Comparison of ENCODE assay signal across 22 cellular contexts in the genomic region with DNA sequence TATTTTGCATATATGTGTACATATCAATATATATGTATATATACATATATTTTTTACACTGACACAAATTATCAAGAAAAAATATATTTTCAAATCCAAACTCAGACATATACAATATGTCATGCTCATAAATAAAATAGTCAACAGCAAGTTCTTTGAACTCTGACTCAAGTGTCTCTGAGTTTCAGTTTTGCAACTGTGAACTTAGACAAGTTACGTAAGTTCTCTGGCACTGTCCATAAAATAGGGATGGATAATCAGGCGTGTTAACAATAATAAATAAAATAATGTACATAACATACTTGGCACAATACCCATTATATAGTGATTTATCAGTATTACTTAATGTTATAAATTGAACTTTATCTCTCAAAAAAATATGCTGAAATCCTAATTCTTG.
"Had no signal": no experiment of that assay in that cellular context is flagged by ENCODE, and none has a peak within 500 bp of the region (broad histone marks: within the 10 kb centered on the region; RNA-seq: fewer than 3 reads in every experiment).

No MANE protein-coding gene starts in this region.

- H3K36me3 ChIP-seq: ovary, prostate gland had no signal

- H3K27me3 ChIP-seq: neutrophil, ovary, right atrium auricular region, tibial nerve had no signal

- H3K4me1 ChIP-seq: left ventricle myocardium inferior, prostate gland, right atrium auricular region, tibial nerve had no signal

- H3K4me3 ChIP-seq: left ventricle myocardium inferior, ovary, prostate gland, right atrium auricular region, skin epidermis, tibial nerve had no signal

- H3K27ac ChIP-seq: left ventricle myocardium inferior, neutrophil, ovary, prostate gland, right atrium auricular region, skin epidermis, tibial nerve, VCaP had no signal

- DNase-seq: activated CD4-positive, alpha-beta T cell treated with anti-CD3 and anti-CD28 coated beads, Interleukin-2, amount 10 ng/mL, durations not matched to agents 7 days and 5 days; activated CD4-positive, CD25-positive, alpha-beta regulatory T cell treated with anti-CD3 and anti-CD28 coated beads, Interleukin-2, amount 50 U/mL, for 72 hours; activated CD8-positive, alpha-beta T cell treated with anti-CD3 and anti-CD28 coated beads, Interleukin-2, amount 10 ng/mL, durations not matched to agents 7 days and 5 days; activated gamma-delta T cell; activated naive CD4-positive, alpha-beta T cell treated with anti-CD3 and anti-CD28 coated beads, Interleukin-2, amount 50 U/mL, for 16 hours; activated naive CD8-positive, alpha-beta T cell treated with anti-CD3 and anti-CD28 coated beads, Interleukin-2, amount 50 U/mL, for 24 hours; anterior cingulate cortex; caudate nucleus; dermis blood vessel endothelial cell; effector CD8-positive, alpha-beta T cell; kidney glomerular epithelial cell; left ventricle myocardium inferior; ovary; stimulated activated CD4-positive, alpha-beta T cell treated with anti-CD3 and anti-CD28 coated beads, Interleukin-2, amount 100 ng/mL, for 24 hours; stimulated activated naive CD8-positive, alpha-beta T cell treated with anti-CD3 and anti-CD28 coated beads, Interleukin-15, amount 100 ng/mL, for 72 hours had no signal

- ATAC-seq: activated CD8-positive, alpha-beta T cell treated with anti-CD3 and anti-CD28 coated beads, Interleukin-2, amount 10 ng/mL, durations not matched to agents 7 days and 5 days; activated naive CD8-positive, alpha-beta T cell treated with anti-CD3 and anti-CD28 coated beads, Interleukin-2, amount 50 U/mL, for 24 hours; stimulated activated effector memory CD8-positive, alpha-beta T cell treated with anti-CD3 and anti-CD28 coated beads, Interleukin-12 subunit alpha, Interleukin-12 subunit beta, amount 100 ng/mL, for 72 hours; stimulated activated naive CD8-positive, alpha-beta T cell treated with anti-CD3 and anti-CD28 coated beads, Interleukin-15, amount 100 ng/mL, for 72 hours had no signal

- H3K9me3 ChIP-seq: left ventricle myocardium inferior, neutrophil, ovary, prostate gland, right atrium auricular region, tibial nerve had no signal
